ENCODE assay signal across 19 cellular contexts in genomic region chr19:39296055-39296645, GRCh38. TPM values are rescaled to one million over a fixed set of nuclear protein-coding genes. Genes with fewer than 3 reads are reported as not detected.
DNase-seq lines count a peak whose midpoint lies in the region; ATAC-seq and TF ChIP-seq lines count a peak whose summit lies in the region.
"Had no signal": no experiment of that assay in that cellular context is flagged by ENCODE, and none has a peak within 500 bp of the region (broad histone marks: within the 10 kb centered on the region; RNA-seq: fewer than 3 reads in every experiment).

TSS of gene IFNL1 (plus strand) at chr19:39296407. CDS start at chr19:39296422, 15 bp downstream.

- no peak for TF ChIP-seq POLR2A in right lobe of liver (IDR thresholded peaks at IDR 0.05)

- no TSS peak for BruUV-seq in mammary epithelial cell (replicated peaks; lab: Mats Ljungman, UMichigan)
- BruUV-seq in MCF 10A (replicated peaks; lab: Mats Ljungman, UMichigan), result no TSS peak

- ATAC-seq in lower lobe of right lung (peak; percentile 63 to 80), aorta (ENCODE audit: low FRiP score) (no peak), right lobe of liver (no peak)
- ATAC-seq: left lobe of liver, sciatic nerve had no signal

- H3K4me3 Mint-ChIP-seq in MCF 10A (ENCODE audit: unreplicated experiment), result no peak within 1 kb of the TSS

- H3K4me1 ChIP-seq in mammary epithelial cell (ENCODE audit: insufficient read depth, low read length), result no peaks in the 10 kb centered on the region
- no peaks in the 10 kb centered on the region for H3K4me1 ChIP-seq in lower lobe of right lung
- H3K4me1 ChIP-seq in aorta (ENCODE audit: control insufficient read depth in 1 of 2, insufficient read depth in 2 of 2, low read length in 2 of 2), result no peaks in the 10 kb centered on the region
- no peaks in the 10 kb centered on the region for H3K4me1 ChIP-seq in right lobe of liver

- no peak within 1 kb of the TSS for H3K4me2 ChIP-seq in mammary epithelial cell (ENCODE audit: insufficient read depth, low read depth, low read length)

- H3K9me3 ChIP-seq in mammary epithelial cell (replicated peaks; ENCODE audit: insufficient read depth, low read length) (no peaks in the 10 kb centered on the region), lower lobe of right lung (no peaks in the 10 kb centered on the region), aorta (ENCODE audit: control insufficient read depth, low read length) (no peaks in the 10 kb centered on the region), right lobe of liver (no peaks in the 10 kb centered on the region)

- CTCF ChIA-PET in mammary epithelial cell (lab: Charles Lee; ENCODE audit: low non-redundant PET) (no interaction called here), MCF 10A (lab: Yijun Ruan, JAX) (interaction anchor here (0.6 to 1.7 kb wide), 5 partner anchors 17 to 229 kb away, joined by 3 to 6 read pairs (median 3); no protein-coding TSS in a partner anchor), RWPE1 (lab: Yijun Ruan, JAX) (interaction anchor here (1.1 kb wide), 1 partner anchor 26 kb away, joined by 3 read pairs; no protein-coding TSS in a partner anchor)

- in situ Hi-C loops in mammary epithelial cell (cut with MboI; ENCODE audit: low sequenced_read_pairs in 2 of 2), result no loop called here

- no peaks in the 10 kb centered on the region for H4K20me1 ChIP-seq in mammary epithelial cell (ENCODE audit: insufficient read depth, low read length)

- H3K4me1 Mint-ChIP-seq in MCF 10A (ENCODE audit: insufficient read depth, unreplicated experiment), result no peaks in the 10 kb centered on the region

- DNase-seq in mammary epithelial cell, result peak; percentile 9
- no peak for DNase-seq in MCF 10A (ENCODE audit: unreplicated experiment)
- DNase-seq in RWPE1 (ENCODE audit: low spot score), result peak; percentile 37
- peak; percentile 74 for DNase-seq in lower lobe of right lung
- DNase-seq in aorta, result peak; percentile 30 to 42
- no peak for DNase-seq in right lobe of liver
- DNase-seq in NCI-H2029 treated with DMSO at 0.1 percent for 48 hours (lab: John Stamatoyannopoulos, UW), result no peak
- DNase-seq: AML-193; foreskin fibroblast; GDM1; GM23248; IMR-90; MV-4-11; NCI-H2081 treated with DMSO at 0.1 percent for 48 hours; NCI-H774; stimulated activated CD4-positive, alpha-beta T cell treated with anti-CD3 and anti-CD28 coated beads, Interleukin-2, amount 100 ng/mL, for 48 hours had no signal

- H3K9ac ChIP-seq in mammary epithelial cell (ENCODE audit: insufficient read depth, low read length), result no peak within 1 kb of the TSS
- H3K9ac ChIP-seq: GM23248 had no signal

- H3K4me3 ChIP-seq in mammary epithelial cell (replicated peaks in 1 of 3; ENCODE audit: insufficient read depth in 1 of 3, low read depth in 2 of 3, low read length in 3 of 3), result no peak within 1 kb of the TSS
- no peak within 1 kb of the TSS for H3K4me3 ChIP-seq in lower lobe of right lung
- H3K4me3 ChIP-seq in aorta (ENCODE audit: low read length in 2 of 2), result no peak within 1 kb of the TSS
- H3K4me3 ChIP-seq in right lobe of liver, result no peak within 1 kb of the TSS
- H3K4me3 ChIP-seq: GM23248 had no signal

- dilution Hi-C loops in mammary epithelial cell (cut with HindIII; ENCODE audit: low sequenced_read_pairs), result loop anchor here (5.0 kb wide), 1 partner anchor 44 kb away; no protein-coding TSS in a partner anchor

- H3K36me3 ChIP-seq in mammary epithelial cell (ENCODE audit: insufficient read depth, low read length) (no peaks in the 10 kb centered on the region), lower lobe of right lung (no peaks in the 10 kb centered on the region), aorta (ENCODE audit: control insufficient read depth in 1 of 2, insufficient read depth in 2 of 2, low read length in 1 of 2) (no peaks in the 10 kb centered on the region), right lobe of liver (no peaks in the 10 kb centered on the region)

- H3K27ac Mint-ChIP-seq in MCF 10A (ENCODE audit: low read depth, unreplicated experiment), result no peak within 1 kb of the TSS

- no peaks in the 10 kb centered on the region for H3K36me3 Mint-ChIP-seq in MCF 10A (ENCODE audit: insufficient read depth, unreplicated experiment)

- intact Hi-C loops in mammary epithelial cell (cut with micrococcal nuclease), result no loop called here
- intact Hi-C loops in MCF 10A (cut with micrococcal nuclease), result no loop called here
- intact Hi-C loops in lower lobe of right lung (cut with DNase I), result no loop called here
- intact Hi-C loops in aorta (cut with DNase I), result no loop called here
- intact Hi-C loops in right lobe of liver (cut with DNase I), result no loop called here

- H3K27ac ChIP-seq in mammary epithelial cell (ENCODE audit: insufficient read depth, low read depth, low read length) (no peak within 1 kb of the TSS), RWPE1 (no peak within 1 kb of the TSS), lower lobe of right lung (no peak within 1 kb of the TSS), aorta (ENCODE audit: low read depth in 1 of 2, low read length in 2 of 2) (no peak within 1 kb of the TSS), right lobe of liver (no peak within 1 kb of the TSS)
- H3K27ac ChIP-seq: GM23248 had no signal

- peaks cover 2% of the 10 kb centered on the region for H3K27me3 ChIP-seq in mammary epithelial cell (ENCODE audit: insufficient read depth, low read length)
- H3K27me3 ChIP-seq in lower lobe of right lung (ENCODE audit: low read depth), result peaks cover 4% of the 10 kb centered on the region
- no peaks in the 10 kb centered on the region for H3K27me3 ChIP-seq in aorta (ENCODE audit: control insufficient read depth in 1 of 2, insufficient read depth in 2 of 2, low read length in 1 of 2)
- no peaks in the 10 kb centered on the region for H3K27me3 ChIP-seq in right lobe of liver

- H3K9me3 Mint-ChIP-seq in MCF 10A (ENCODE audit: unreplicated experiment), result no peaks in the 10 kb centered on the region

- POLR2A ChIA-PET in MCF 10A (lab: Yijun Ruan, JAX), result no interaction called here
- POLR2A ChIA-PET in RWPE1 (lab: Yijun Ruan, JAX; ENCODE audit: low non-redundant PET), result no interaction called here

- WGBS in mammary epithelial cell (ENCODE audit: low coverage, missing lambda C conversion rate), result 74% methylated on average over 11 of the region's 11 CpGs
- WGBS in aorta, 2 donors, result 78% methylated on average over 11 of the region's 11 CpGs
- 84% methylated on average over 7 of the region's 11 CpGs for WGBS in right lobe of liver (ENCODE audit: insufficient coverage, low coverage, low lambda C conversion rate, missing lambda C conversion rate)

- no peak within 1 kb of the TSS for H2AFZ ChIP-seq in mammary epithelial cell (ENCODE audit: low read depth, low read length)
- H2AFZ ChIP-seq: GM23248 had no signal

- no peaks in the 10 kb centered on the region for H3K79me2 ChIP-seq in mammary epithelial cell (ENCODE audit: insufficient read depth, low read length)

- H3K27me3 Mint-ChIP-seq in MCF 10A (ENCODE audit: insufficient read depth, unreplicated experiment), result peaks cover 52% of the 10 kb centered on the region

- TF ChIP-seq CTCF in mammary epithelial cell (conservative IDR thresholded peaks at IDR 0.05 in 1 of 2, IDR thresholded peaks at IDR 0.05 in 1 of 2; ENCODE audit: extremely low read depth in 1 of 2, insufficient read depth in 1 of 2, low read depth in 1 of 2, low read length in 2 of 2), result no peak
- TF ChIP-seq CTCF in MCF 10A (IDR thresholded peaks at IDR 0.05; ENCODE audit: unreplicated experiment), result no peak
- TF ChIP-seq CTCF in RWPE1 (conservative IDR thresholded peaks at IDR 0.05; ENCODE audit: low read depth), result no peak
- TF ChIP-seq CTCF in lower lobe of right lung (IDR thresholded peaks at IDR 0.05), result no peak
- TF ChIP-seq CTCF in right lobe of liver (IDR thresholded peaks at IDR 0.05), result no peak

RNA-seq across cellular contexts. Expression of gene IFNL1, which starts in this region (rescaled TPM):
- total RNA-seq in mammary epithelial cell, result not detected
- polyA plus RNA-seq in mammary epithelial cell, result not detected
- not detected for polyA minus RNA-seq in mammary epithelial cell
- total RNA-seq in MCF 10A (2022), result not detected in 2 replicates
- not detected for total RNA-seq in lower lobe of right lung
- not detected for total RNA-seq in aorta
- polyA plus RNA-seq in aorta, result not detected
- not detected for total RNA-seq in right lobe of liver
- total RNA-seq: GM23248, IMR-90, left lobe of liver, omental fat pad, sciatic nerve had no signal
- polyA plus RNA-seq: GM23248, IMR-90 had no signal

Comparison
In these comparisons a context has a peak if more than half of its experiments do, and no peak if none do; other contexts are left out.
1. Peak in DNase-seq in mammary epithelial cell; RNA of the gene not detected or under 1 TPM.
2. Peak in DNase-seq and ATAC-seq in lower lobe of right lung; RNA of the gene not detected or under 1 TPM.
3. Peak in DNase-seq in aorta; RNA of the gene not detected or under 1 TPM.